29 cellular contexts compared by ENCODE assay signal in genomic region chr1:44416408-44416807, GRCh38.
"Had no signal": no experiment of that assay in that cellular context is flagged by ENCODE, and none has a peak within 500 bp of the region (broad histone marks: within the 10 kb centered on the region; RNA-seq: fewer than 3 reads in every experiment).

No MANE protein-coding gene starts in this region.

- H3K9me3 Mint-ChIP-seq: activated CD4-positive, alpha-beta memory T cell treated with anti-CD3 and anti-CD28 coated beads for 36 hours; activated CD4-positive, alpha-beta T cell treated with anti-CD3 and anti-CD28 coated beads, Interleukin-2, amount 10 ng/mL, durations not matched to agents 24 days and 14 days; activated naive CD4-positive, alpha-beta T cell treated with anti-CD3 and anti-CD28 coated beads, Interleukin-2, amount 10 ng/mL, durations not matched to agents 7 days and 5 days; activated naive CD8-positive, alpha-beta T cell treated with anti-CD3 and anti-CD28 coated beads, Interleukin-2, amount 10 ng/mL, durations not matched to agents 7 days and 5 days; activated T-helper 1 cell treated with anti-CD3 and anti-CD28 coated beads, Interleukin-12 subunit alpha, Interleukin-12 subunit beta, Interleukin-2, Interleukin-4 antibody, amounts not matched to agents 30 ng/mL and 10 ng/mL and 1 ng/mL, durations not matched to agents 14 hours and 24 hours and 36 hours; central memory CD8-positive, alpha-beta T cell; immature natural killer cell; natural killer cell; stimulated activated naive CD8-positive, alpha-beta T cell treated with anti-CD3 and anti-CD28 coated beads, Interleukin-15, Interleukin-2, amounts not matched to agents 100 ng/mL and 50 ng/mL, for 24 hours had no signal

- H3K27ac Mint-ChIP-seq: activated CD4-positive, alpha-beta memory T cell treated with anti-CD3 and anti-CD28 coated beads for 36 hours; activated CD4-positive, alpha-beta T cell treated with anti-CD3 and anti-CD28 coated beads, Interleukin-2, amount 10 ng/mL, durations not matched to agents 24 days and 14 days; activated naive CD4-positive, alpha-beta T cell treated with anti-CD3 and anti-CD28 coated beads, Interleukin-2, amount 10 ng/mL, durations not matched to agents 7 days and 5 days; activated naive CD8-positive, alpha-beta T cell treated with anti-CD3 and anti-CD28 coated beads, Interleukin-2, amount 10 ng/mL, durations not matched to agents 7 days and 5 days; activated T-helper 1 cell treated with anti-CD3 and anti-CD28 coated beads, Interleukin-12 subunit alpha, Interleukin-12 subunit beta, Interleukin-2, Interleukin-4 antibody, amounts not matched to agents 30 ng/mL and 10 ng/mL and 1 ng/mL, durations not matched to agents 14 hours and 24 hours and 36 hours; immature natural killer cell; natural killer cell; progenitor cell of endocrine pancreas; stimulated activated naive CD8-positive, alpha-beta T cell treated with anti-CD3 and anti-CD28 coated beads, Interleukin-15, Interleukin-2, amounts not matched to agents 100 ng/mL and 50 ng/mL, for 24 hours; T-helper 17 cell had no signal

- H3K4me1 Mint-ChIP-seq: activated CD4-positive, alpha-beta T cell treated with anti-CD3 and anti-CD28 coated beads, Interleukin-2, amount 10 ng/mL, durations not matched to agents 24 days and 14 days; activated naive CD8-positive, alpha-beta T cell treated with anti-CD3 and anti-CD28 coated beads, Interleukin-2, amount 10 ng/mL, durations not matched to agents 7 days and 5 days; central memory CD8-positive, alpha-beta T cell; T-helper 17 cell had no signal

- H3K36me3 Mint-ChIP-seq: activated CD4-positive, alpha-beta memory T cell treated with anti-CD3 and anti-CD28 coated beads for 36 hours; activated naive CD4-positive, alpha-beta T cell treated with anti-CD3 and anti-CD28 coated beads, Interleukin-2, amount 10 ng/mL, durations not matched to agents 7 days and 5 days; activated naive CD8-positive, alpha-beta T cell treated with anti-CD3 and anti-CD28 coated beads, Interleukin-2, amount 10 ng/mL, durations not matched to agents 7 days and 5 days; immature natural killer cell; natural killer cell had no signal

- H3K9me3 ChIP-seq: ascending aorta, gastroesophageal sphincter, ovary, thyroid gland, upper lobe of left lung, vagina had no signal

- H3K27me3 ChIP-seq: ovary had no signal

- H3K27ac ChIP-seq: ascending aorta, gastroesophageal sphincter, ovary, skin epidermis, thyroid gland, upper lobe of left lung, vagina had no signal

- H3K36me3 ChIP-seq: ascending aorta, gastroesophageal sphincter, ovary, thyroid gland, upper lobe of left lung, vagina, WERI-Rb-1 had no signal

- H3K4me3 Mint-ChIP-seq: activated CD4-positive, alpha-beta memory T cell treated with anti-CD3 and anti-CD28 coated beads for 36 hours; activated CD4-positive, alpha-beta T cell treated with anti-CD3 and anti-CD28 coated beads, Interleukin-2, amount 10 ng/mL, durations not matched to agents 24 days and 14 days; activated naive CD4-positive, alpha-beta T cell treated with anti-CD3 and anti-CD28 coated beads, Interleukin-2, amount 10 ng/mL, durations not matched to agents 7 days and 5 days; activated naive CD8-positive, alpha-beta T cell treated with anti-CD3 and anti-CD28 coated beads, Interleukin-2, amount 10 ng/mL, durations not matched to agents 7 days and 5 days; activated T-helper 1 cell treated with anti-CD3 and anti-CD28 coated beads, Interleukin-12 subunit alpha, Interleukin-12 subunit beta, Interleukin-2, Interleukin-4 antibody, amounts not matched to agents 30 ng/mL and 10 ng/mL and 1 ng/mL, durations not matched to agents 14 hours and 24 hours and 36 hours; central memory CD8-positive, alpha-beta T cell; natural killer cell; stimulated activated naive CD8-positive, alpha-beta T cell treated with anti-CD3 and anti-CD28 coated beads, Interleukin-15, Interleukin-2, amounts not matched to agents 100 ng/mL and 50 ng/mL, for 24 hours; T-helper 17 cell had no signal

- ATAC-seq: gastroesophageal sphincter had no signal

- H3K4me3 ChIP-seq: ascending aorta, lung, ovary, skin epidermis, thyroid gland, upper lobe of left lung, vagina had no signal

- DNase-seq: activated CD4-positive, alpha-beta memory T cell treated with anti-CD3 and anti-CD28 coated beads for 36 hours; activated CD4-positive, alpha-beta T cell treated with anti-CD3 and anti-CD28 coated beads, Interleukin-2, amount 10 ng/mL, durations not matched to agents 24 days and 14 days; activated CD4-positive, CD25-positive, alpha-beta regulatory T cell treated with anti-CD3 and anti-CD28 coated beads, Interleukin-2, amount 50 U/mL, for 72 hours; activated CD8-positive, alpha-beta memory T cell treated with anti-CD3 and anti-CD28 coated beads, Interleukin-2, amount 50 U/mL, for 4 hours; activated gamma-delta T cell; activated naive CD4-positive, alpha-beta T cell treated with anti-CD3 and anti-CD28 coated beads, Interleukin-2, amount 10 ng/mL, durations not matched to agents 7 days and 5 days; activated naive CD8-positive, alpha-beta T cell treated with anti-CD3 and anti-CD28 coated beads, Interleukin-2, amount 10 ng/mL, durations not matched to agents 7 days and 5 days; activated T-cell treated with anti-CD3 and anti-CD28 coated beads, Interleukin-2, amount 50 U/mL, for 1 hour; cortex of kidney; immature natural killer cell; mesendoderm; natural killer cell; ovary; stimulated activated CD4-positive, alpha-beta T cell treated with anti-CD3 and anti-CD28 coated beads, Interleukin-12 subunit alpha, Interleukin-12 subunit beta, amount 100 ng/mL, for 4 hours; stimulated activated CD4-positive, alpha-beta T cell treated with anti-CD3 and anti-CD28 coated beads, Interleukin-4, amount 100 ng/mL, for 1 hour; T-helper 17 cell; T1000; thyroid gland; WERI-Rb-1 had no signal
